In the genomic region with DNA sequence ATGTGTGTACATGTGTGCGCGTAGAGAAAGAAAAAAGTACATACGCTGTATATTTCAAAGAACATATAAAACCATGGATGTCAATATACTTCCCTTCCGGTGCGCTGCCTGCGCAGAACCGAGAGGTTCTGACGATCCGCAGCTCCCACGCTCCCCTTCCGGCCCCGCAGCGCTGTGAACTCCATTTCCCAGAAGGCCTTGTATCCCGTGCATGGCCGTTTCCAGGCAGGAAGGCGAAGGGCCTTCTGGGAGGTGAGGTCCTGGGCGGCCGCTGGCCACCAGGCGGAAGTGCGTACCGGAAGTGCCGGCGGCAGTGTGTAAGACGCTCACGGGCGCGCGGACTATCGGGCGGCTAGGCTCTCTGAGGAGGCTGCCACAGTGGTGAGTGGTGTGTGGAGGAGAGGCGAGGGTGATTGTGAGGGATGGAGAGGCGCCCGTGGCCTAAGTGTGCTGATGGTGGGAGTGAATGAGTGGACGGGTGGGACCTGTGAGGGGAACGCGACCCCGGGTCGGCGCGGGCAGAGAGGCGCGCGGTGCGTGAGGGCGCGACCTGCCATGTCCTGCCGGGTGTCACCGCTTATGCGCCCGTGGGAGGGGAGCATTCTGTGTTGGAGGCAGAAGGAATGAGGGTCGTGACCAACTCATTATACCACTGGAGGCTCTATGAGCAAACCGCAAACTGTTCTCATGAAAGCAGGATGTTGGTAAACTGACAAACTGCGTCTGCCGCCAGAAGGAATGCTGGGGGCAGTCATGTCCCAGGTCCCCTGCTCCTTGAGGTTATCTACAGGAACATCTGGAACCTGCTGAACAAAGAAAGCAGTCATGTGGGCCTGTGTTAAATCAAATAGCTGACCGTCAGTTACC, we compare ENCODE assay signal across 1 cellular context.
A peak's percentile ranks its signal among the peaks of the same experiment; 100 is the strongest.
TF ChIP-seq lines count a peak whose summit lies in the region.

ERVK3-1 (plus strand) TSS at position 313 of the 867 bp plus-strand sequence. CDS start 6,792 bp downstream, outside the sequence.

TF ChIP-seq in HepG2, 621 proteins besides CTCF, POLR2A, EP300 and RAD21 (continued from another document and continues in another):
- TF ChIP-seq GMEB2 (CRISPR knock-in tag; IDR thresholded peaks at IDR 0.05; ENCODE audit: low read depth) (peak; percentile 85), ZNF253 (CRISPR knock-in tag; IDR thresholded peaks at IDR 0.05; ENCODE audit: borderline replicate concordance) (no peak), KLF13 (CRISPR knock-in tag; IDR thresholded peaks at IDR 0.05) (peak; percentile 83; the same call in 1 of the 2 replicates), ZIK1 (CRISPR knock-in tag; IDR thresholded peaks at IDR 0.05; ENCODE audit: borderline replicate concordance, low read depth) (peak; percentile 48; the same call in 1 of the 2 replicates), ZNF3 (CRISPR knock-in tag; IDR thresholded peaks at IDR 0.05) (no peak), RELA (CRISPR knock-in tag; IDR thresholded peaks at IDR 0.05) (0 out of 2 replicates have a peak, but pooled peaks have one; percentile 68), FOXA3 (CRISPR knock-in tag; IDR thresholded peaks at IDR 0.05) (peak; percentile 63), ZNF460 (CRISPR knock-in tag; IDR thresholded peaks at IDR 0.05; ENCODE audit: borderline replicate concordance) (no peak), ZNF292 (CRISPR knock-in tag; IDR thresholded peaks at IDR 0.05; ENCODE audit: borderline replicate concordance, low read depth) (0 out of 2 replicates have a peak, but pooled peaks have one; percentile 37), RCOR2 (CRISPR knock-in tag; IDR thresholded peaks at IDR 0.05) (no peak), ZNF75D (CRISPR knock-in tag; IDR thresholded peaks at IDR 0.05; ENCODE audit: borderline replicate concordance) (no peak), CREM (IDR thresholded peaks at IDR 0.05) (peak; percentile 98), CREM (CRISPR knock-in tag; IDR thresholded peaks at IDR 0.05) (0 out of 2 replicates have a peak, but pooled peaks have one; percentile 15), CENPT (CRISPR knock-in tag; IDR thresholded peaks at IDR 0.05; ENCODE audit: low read depth) (no peak), GFI1 (CRISPR knock-in tag; IDR thresholded peaks at IDR 0.05; ENCODE audit: borderline replicate concordance) (no peak), FOXJ3 (CRISPR knock-in tag; IDR thresholded peaks at IDR 0.05; ENCODE audit: borderline replicate concordance) (no peak; the same call in 1 of the 2 replicates), PITX1 (CRISPR knock-in tag; IDR thresholded peaks at IDR 0.05) (peak; percentile 63; the same call in 1 of the 2 replicates), ZNF879 (CRISPR knock-in tag; IDR thresholded peaks at IDR 0.05) (0 out of 2 replicates have a peak, but pooled peaks have one; percentile 78), TCF7 (IDR thresholded peaks at IDR 0.05; ENCODE audit: low read depth) (no peak), ZBTB8A (CRISPR knock-in tag; IDR thresholded peaks at IDR 0.05; ENCODE audit: borderline replicate concordance, low read depth) (no peak), FOXO4 (CRISPR knock-in tag; conservative IDR thresholded peaks at IDR 0.05) (no peak), ELF3 (CRISPR knock-in tag; IDR thresholded peaks at IDR 0.05) (peak; percentile 92), NR2C2 (CRISPR knock-in tag; IDR thresholded peaks at IDR 0.05; ENCODE audit: borderline replicate concordance) (peak; percentile 89), GATAD2A (CRISPR knock-in tag; IDR thresholded peaks at IDR 0.05) (peak; percentile 56), ZBTB44 (CRISPR knock-in tag; IDR thresholded peaks at IDR 0.05) (peak; percentile 55; the same call in 1 of the 2 replicates), ZNF354B (CRISPR knock-in tag; IDR thresholded peaks at IDR 0.05) (peak; percentile 61; the same call in 1 of the 2 replicates), ZNF839 (CRISPR knock-in tag; IDR thresholded peaks at IDR 0.05; ENCODE audit: borderline replicate concordance) (0 out of 2 replicates have a peak, but pooled peaks have one; percentile 52), ZNF329 (CRISPR knock-in tag; IDR thresholded peaks at IDR 0.05; ENCODE audit: low read depth) (no peak), ZNF20 (CRISPR knock-in tag; IDR thresholded peaks at IDR 0.05) (no peak), ZNF205 (CRISPR knock-in tag; IDR thresholded peaks at IDR 0.05) (peak; percentile 48; the same call in 1 of the 2 replicates), AKAP8 (CRISPR knock-in tag; IDR thresholded peaks at IDR 0.05) (0 out of 2 replicates have a peak, but pooled peaks have one; percentile 68), ZNF782 (CRISPR knock-in tag; IDR thresholded peaks at IDR 0.05; ENCODE audit: borderline replicate concordance) (no peak), ZNF317 (CRISPR knock-in tag; IDR thresholded peaks at IDR 0.05) (0 out of 2 replicates have a peak, but pooled peaks have one; percentile 22), ZNF33B (CRISPR knock-in tag; IDR thresholded peaks at IDR 0.05) (no peak), TBL1XR1 (IDR thresholded peaks at IDR 0.05; ENCODE audit: borderline replicate concordance, low read length, partially characterized antibody) (peak; percentile 63), ZNF468 (CRISPR knock-in tag; IDR thresholded peaks at IDR 0.05) (no peak), ELF4 (CRISPR knock-in tag; IDR thresholded peaks at IDR 0.05; ENCODE audit: borderline replicate concordance) (peak; percentile 96; the same call in 1 of the 2 replicates), KDM1A (CRISPR knock-in tag; IDR thresholded peaks at IDR 0.05) (no peak), ZNF232 (CRISPR knock-in tag; IDR thresholded peaks at IDR 0.05; ENCODE audit: borderline replicate concordance) (peak; percentile 59; the same call in 1 of the 2 replicates), FOXM1 (CRISPR knock-in tag; IDR thresholded peaks at IDR 0.05) (no peak; the same call in 1 of the 2 replicates)
- TF ChIP-seq, protein P1, sequence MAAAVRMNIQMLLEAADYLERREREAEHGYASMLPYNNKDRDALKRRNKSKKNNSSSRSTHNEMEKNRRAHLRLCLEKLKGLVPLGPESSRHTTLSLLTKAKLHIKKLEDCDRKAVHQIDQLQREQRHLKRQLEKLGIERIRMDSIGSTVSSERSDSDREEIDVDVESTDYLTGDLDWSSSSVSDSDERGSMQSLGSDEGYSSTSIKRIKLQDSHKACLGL (CRISPR knock-in tag; IDR thresholded peaks at IDR 0.05): peak; percentile 80; the same call in 1 of the 2 replicates
- TF ChIP-seq, protein P2, sequence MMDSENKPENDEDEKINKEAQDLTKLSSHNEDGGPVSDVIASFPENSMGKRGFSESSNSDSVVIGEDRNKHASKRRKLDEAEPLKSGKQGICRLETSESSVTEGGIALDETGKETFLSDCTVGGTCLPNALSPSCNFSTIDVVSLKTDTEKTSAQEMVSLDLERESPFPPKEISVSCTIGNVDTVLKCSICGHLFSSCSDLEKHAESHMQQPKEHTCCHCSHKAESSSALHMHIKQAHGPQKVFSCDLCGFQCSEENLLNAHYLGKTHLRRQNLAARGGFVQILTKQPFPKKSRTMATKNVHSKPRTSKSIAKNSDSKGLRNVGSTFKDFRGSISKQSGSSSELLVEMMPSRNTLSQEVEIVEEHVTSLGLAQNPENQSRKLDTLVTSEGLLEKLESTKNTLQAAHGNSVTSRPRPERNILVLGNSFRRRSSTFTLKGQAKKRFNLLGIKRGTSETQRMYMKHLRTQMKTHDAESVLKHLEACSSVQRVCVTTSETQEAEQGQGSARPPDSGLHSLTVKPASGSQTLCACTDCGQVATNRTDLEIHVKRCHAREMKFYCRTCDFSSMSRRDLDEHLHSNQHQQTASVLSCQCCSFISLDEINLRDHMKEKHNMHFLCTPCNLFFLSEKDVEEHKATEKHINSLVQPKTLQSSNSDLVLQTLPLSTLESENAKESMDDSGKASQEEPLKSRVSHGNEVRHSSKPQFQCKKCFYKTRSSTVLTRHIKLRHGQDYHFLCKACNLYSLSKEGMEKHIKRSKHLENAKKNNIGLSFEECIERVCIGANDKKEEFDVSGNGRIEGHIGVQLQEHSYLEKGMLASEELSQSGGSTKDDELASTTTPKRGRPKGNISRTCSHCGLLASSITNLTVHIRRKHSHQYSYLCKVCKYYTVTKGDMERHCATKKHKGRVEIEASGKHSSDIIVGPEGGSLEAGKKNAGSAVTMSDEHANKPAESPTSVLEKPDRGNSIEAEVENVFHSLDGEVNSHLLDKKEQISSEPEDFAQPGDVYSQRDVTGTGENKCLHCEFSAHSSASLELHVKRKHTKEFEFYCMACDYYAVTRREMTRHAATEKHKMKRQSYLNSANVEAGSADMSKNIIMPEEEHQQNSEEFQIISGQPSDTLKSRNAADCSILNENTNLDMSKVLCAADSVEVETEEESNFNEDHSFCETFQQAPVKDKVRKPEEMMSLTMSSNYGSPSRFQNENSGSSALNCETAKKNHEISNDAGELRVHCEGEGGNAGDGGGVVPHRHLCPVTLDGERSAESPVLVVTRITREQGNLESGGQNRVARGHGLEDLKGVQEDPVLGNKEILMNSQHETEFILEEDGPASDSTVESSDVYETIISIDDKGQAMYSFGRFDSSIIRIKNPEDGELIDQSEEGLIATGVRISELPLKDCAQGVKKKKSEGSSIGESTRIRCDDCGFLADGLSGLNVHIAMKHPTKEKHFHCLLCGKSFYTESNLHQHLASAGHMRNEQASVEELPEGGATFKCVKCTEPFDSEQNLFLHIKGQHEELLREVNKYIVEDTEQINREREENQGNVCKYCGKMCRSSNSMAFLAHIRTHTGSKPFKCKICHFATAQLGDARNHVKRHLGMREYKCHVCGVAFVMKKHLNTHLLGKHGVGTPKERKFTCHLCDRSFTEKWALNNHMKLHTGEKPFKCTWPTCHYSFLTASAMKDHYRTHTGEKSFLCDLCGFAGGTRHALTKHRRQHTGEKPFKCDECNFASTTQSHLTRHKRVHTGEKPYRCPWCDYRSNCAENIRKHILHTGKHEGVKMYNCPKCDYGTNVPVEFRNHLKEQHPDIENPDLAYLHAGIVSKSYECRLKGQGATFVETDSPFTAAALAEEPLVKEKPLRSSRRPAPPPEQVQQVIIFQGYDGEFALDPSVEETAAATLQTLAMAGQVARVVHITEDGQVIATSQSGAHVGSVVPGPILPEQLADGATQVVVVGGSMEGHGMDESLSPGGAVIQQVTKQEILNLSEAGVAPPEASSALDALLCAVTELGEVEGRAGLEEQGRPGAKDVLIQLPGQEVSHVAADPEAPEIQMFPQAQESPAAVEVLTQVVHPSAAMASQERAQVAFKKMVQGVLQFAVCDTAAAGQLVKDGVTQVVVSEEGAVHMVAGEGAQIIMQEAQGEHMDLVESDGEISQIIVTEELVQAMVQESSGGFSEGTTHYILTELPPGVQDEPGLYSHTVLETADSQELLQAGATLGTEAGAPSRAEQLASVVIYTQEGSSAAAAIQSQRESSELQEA (CRISPR knock-in tag; IDR thresholded peaks at IDR 0.05; ENCODE audit: not compliant biosample characterization): peak; percentile 65
- TF ChIP-seq, protein P3, sequence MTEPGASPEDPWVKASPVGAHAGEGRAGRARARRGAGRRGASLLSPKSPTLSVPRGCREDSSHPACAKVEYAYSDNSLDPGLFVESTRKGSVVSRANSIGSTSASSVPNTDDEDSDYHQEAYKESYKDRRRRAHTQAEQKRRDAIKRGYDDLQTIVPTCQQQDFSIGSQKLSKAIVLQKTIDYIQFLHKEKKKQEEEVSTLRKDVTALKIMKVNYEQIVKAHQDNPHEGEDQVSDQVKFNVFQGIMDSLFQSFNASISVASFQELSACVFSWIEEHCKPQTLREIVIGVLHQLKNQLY (CRISPR knock-in tag; IDR thresholded peaks at IDR 0.05): peak; percentile 69
- TF ChIP-seq, protein P4, sequence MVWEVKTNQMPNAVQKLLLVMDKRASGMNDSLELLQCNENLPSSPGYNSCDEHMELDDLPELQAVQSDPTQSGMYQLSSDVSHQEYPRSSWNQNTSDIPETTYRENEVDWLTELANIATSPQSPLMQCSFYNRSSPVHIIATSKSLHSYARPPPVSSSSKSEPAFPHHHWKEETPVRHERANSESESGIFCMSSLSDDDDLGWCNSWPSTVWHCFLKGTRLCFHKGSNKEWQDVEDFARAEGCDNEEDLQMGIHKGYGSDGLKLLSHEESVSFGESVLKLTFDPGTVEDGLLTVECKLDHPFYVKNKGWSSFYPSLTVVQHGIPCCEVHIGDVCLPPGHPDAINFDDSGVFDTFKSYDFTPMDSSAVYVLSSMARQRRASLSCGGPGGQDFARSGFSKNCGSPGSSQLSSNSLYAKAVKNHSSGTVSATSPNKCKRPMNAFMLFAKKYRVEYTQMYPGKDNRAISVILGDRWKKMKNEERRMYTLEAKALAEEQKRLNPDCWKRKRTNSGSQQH (CRISPR knock-in tag; IDR thresholded peaks at IDR 0.05; ENCODE audit: low read depth): peak; percentile 79; the same call in 1 of the 2 replicates
